Comparison of ENCODE assay signal across 36 cellular contexts in genomic region chr6:27370391-27370790, GRCh38. TPM values are rescaled to one million over a fixed set of nuclear protein-coding genes. Genes with fewer than 3 reads are reported as not detected.
"Had no signal": no experiment of that assay in that cellular context is flagged by ENCODE, and none has a peak within 500 bp of the region (broad histone marks: within the 10 kb centered on the region; RNA-seq: fewer than 3 reads in every experiment).

No MANE protein-coding gene starts in this region.

- H3K36me3 ChIP-seq: neural progenitor cell, neutrophil, right lobe of liver, thyroid gland, transverse colon had no signal

- H3K9ac ChIP-seq: neural progenitor cell had no signal

- H3K4me3 ChIP-seq: hepatocyte, left lung, lower lobe of right lung, neural progenitor cell, right atrium auricular region, right lobe of liver, skin epidermis, stomach, testis, thyroid gland, transverse colon, upper lobe of left lung, vagina had no signal

- FAIRE-seq: keratinocyte had no signal

- H3K27me3 ChIP-seq: hepatocyte, right atrium auricular region, testis, thyroid gland, transverse colon, upper lobe of left lung, vagina had no signal

- H3K9me3 ChIP-seq: lower lobe of right lung, neutrophil, right atrium auricular region, right lobe of liver, testis, thyroid gland, transverse colon, upper lobe of left lung, vagina had no signal

- H2AFZ ChIP-seq: hepatocyte, neural progenitor cell had no signal

- DNase-seq: kidney glomerular epithelial cell; left colon; left lung; lower lobe of right lung; mammary epithelial cell; mesenchymal stem cell; naive B cell; natural killer cell; nephron progenitor cell; occipital lobe; right lobe of liver; stimulated activated CD4-positive, alpha-beta T cell treated with anti-CD3 and anti-CD28 coated beads, Interleukin-12 subunit alpha, Interleukin-12 subunit beta, amount 100 ng/mL, for 4 hours; stimulated activated CD4-positive, alpha-beta T cell treated with anti-CD3 and anti-CD28 coated beads, Interleukin-15, amount 100 ng/mL, for 24 hours; stimulated activated CD4-positive, alpha-beta T cell treated with anti-CD3 and anti-CD28 coated beads, Interleukin-2, amount 100 ng/mL, for 24 hours; stimulated activated CD4-positive, alpha-beta T cell treated with anti-CD3 and anti-CD28 coated beads, Interleukin-4, amount 100 ng/mL, for 1 hour; stimulated activated naive B cell treated with anti-CD40 and anti-IgM and Interleukin-4, amounts not matched to agents 10 μg/mL and 1 μg/mL and 100 μg/mL, for 72 hours; stimulated activated naive CD8-positive, alpha-beta T cell treated with anti-CD3 and anti-CD28 coated beads, Interleukin-15, Interleukin-2, amounts not matched to agents 100 U/mL and 50 U/mL, for 24 hours; stomach; testis; thyroid gland; transverse colon; upper lobe of left lung had no signal

- H3K4me2 ChIP-seq: hepatocyte, neural progenitor cell had no signal

- H3K4me1 ChIP-seq: neural progenitor cell, right lobe of liver had no signal

- H3K27ac ChIP-seq: hepatocyte, left lung, lower lobe of right lung, neural progenitor cell, neutrophil, right atrium auricular region, right lobe of liver, skin epidermis, stomach, testis, thyroid gland, transverse colon, upper lobe of left lung, vagina had no signal

RNA-seq across cellular contexts. Expression of gene POM121L2, which starts 58.3 kb away (rescaled TPM):
- total RNA-seq: hepatocyte, left lung, liver, lower lobe of right lung, mammary epithelial cell, mucosa of gallbladder, natural killer cell, occipital lobe, osteocyte, progenitor cell of endocrine pancreas, pulmonary artery endothelial cell, renal cortical epithelial cell, right atrium auricular region, right lobe of liver, stomach, thyroid gland, transverse colon, upper lobe of left lung, urinary bladder, vagina had no signal
